Comparison of ENCODE assay signal across 1 cellular context in genomic region chr17:75526555-75527270, GRCh38.
TF ChIP-seq lines count a peak whose summit lies in the region.

No MANE protein-coding gene starts in this region.

TF ChIP-seq in GM12878, 131 proteins besides CTCF, POLR2A, EP300 and RAD21:
- TF ChIP-seq NFYA (IDR thresholded peaks at IDR 0.05; ENCODE audit: borderline replicate concordance, low read depth, low read length), result no peak
- TF ChIP-seq HSF1 (IDR thresholded peaks at IDR 0.05; ENCODE audit: low read depth, low read length), result no peak
- TF ChIP-seq FOXK2 (IDR thresholded peaks at IDR 0.05), result no peak
- TF ChIP-seq E4F1 (IDR thresholded peaks at IDR 0.05; ENCODE audit: borderline replicate concordance, partially characterized antibody), result no peak
- TF ChIP-seq CHD2 (IDR thresholded peaks at IDR 0.05; ENCODE audit: borderline replicate concordance, low read depth, low read length), result no peak
- TF ChIP-seq SKIL (IDR thresholded peaks at IDR 0.05; ENCODE audit: low read depth, poor library complexity, severe bottlenecking), result no peak
- no peak for TF ChIP-seq CREB1 (IDR thresholded peaks at IDR 0.05; ENCODE audit: low read depth)
- TF ChIP-seq RAD51 (IDR thresholded peaks at IDR 0.05), result no peak
- no peak for TF ChIP-seq SRF (IDR thresholded peaks at IDR 0.05; ENCODE audit: low read depth in 2 of 2, low read length in 2 of 2)
- TF ChIP-seq, protein P1, sequence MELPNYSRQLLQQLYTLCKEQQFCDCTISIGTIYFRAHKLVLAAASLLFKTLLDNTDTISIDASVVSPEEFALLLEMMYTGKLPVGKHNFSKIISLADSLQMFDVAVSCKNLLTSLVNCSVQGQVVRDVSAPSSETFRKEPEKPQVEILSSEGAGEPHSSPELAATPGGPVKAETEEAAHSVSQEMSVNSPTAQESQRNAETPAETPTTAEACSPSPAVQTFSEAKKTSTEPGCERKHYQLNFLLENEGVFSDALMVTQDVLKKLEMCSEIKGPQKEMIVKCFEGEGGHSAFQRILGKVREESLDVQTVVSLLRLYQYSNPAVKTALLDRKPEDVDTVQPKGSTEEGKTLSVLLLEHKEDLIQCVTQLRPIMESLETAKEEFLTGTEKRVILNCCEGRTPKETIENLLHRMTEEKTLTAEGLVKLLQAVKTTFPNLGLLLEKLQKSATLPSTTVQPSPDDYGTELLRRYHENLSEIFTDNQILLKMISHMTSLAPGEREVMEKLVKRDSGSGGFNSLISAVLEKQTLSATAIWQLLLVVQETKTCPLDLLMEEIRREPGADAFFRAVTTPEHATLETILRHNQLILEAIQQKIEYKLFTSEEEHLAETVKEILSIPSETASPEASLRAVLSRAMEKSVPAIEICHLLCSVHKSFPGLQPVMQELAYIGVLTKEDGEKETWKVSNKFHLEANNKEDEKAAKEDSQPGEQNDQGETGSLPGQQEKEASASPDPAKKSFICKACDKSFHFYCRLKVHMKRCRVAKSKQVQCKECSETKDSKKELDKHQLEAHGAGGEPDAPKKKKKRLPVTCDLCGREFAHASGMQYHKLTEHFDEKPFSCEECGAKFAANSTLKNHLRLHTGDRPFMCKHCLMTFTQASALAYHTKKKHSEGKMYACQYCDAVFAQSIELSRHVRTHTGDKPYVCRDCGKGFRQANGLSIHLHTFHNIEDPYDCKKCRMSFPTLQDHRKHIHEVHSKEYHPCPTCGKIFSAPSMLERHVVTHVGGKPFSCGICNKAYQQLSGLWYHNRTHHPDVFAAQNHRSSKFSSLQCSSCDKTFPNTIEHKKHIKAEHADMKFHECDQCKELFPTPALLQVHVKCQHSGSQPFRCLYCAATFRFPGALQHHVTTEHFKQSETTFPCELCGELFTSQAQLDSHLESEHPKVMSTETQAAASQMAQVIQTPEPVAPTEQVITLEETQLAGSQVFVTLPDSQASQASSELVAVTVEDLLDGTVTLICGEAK (IDR thresholded peaks at IDR 0.05; ENCODE audit: borderline replicate concordance), result no peak
- TF ChIP-seq IKZF2 (IDR thresholded peaks at IDR 0.05), result no peak
- TF ChIP-seq, protein P2, sequence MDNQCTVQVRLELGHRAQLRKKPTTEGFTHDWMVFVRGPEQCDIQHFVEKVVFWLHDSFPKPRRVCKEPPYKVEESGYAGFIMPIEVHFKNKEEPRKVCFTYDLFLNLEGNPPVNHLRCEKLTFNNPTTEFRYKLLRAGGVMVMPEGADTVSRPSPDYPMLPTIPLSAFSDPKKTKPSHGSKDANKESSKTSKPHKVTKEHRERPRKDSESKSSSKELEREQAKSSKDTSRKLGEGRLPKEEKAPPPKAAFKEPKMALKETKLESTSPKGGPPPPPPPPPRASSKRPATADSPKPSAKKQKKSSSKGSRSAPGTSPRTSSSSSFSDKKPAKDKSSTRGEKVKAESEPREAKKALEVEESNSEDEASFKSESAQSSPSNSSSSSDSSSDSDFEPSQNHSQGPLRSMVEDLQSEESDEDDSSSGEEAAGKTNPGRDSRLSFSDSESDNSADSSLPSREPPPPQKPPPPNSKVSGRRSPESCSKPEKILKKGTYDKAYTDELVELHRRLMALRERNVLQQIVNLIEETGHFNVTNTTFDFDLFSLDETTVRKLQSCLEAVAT (IDR thresholded peaks at IDR 0.05), result no peak
- TF ChIP-seq, protein P3, sequence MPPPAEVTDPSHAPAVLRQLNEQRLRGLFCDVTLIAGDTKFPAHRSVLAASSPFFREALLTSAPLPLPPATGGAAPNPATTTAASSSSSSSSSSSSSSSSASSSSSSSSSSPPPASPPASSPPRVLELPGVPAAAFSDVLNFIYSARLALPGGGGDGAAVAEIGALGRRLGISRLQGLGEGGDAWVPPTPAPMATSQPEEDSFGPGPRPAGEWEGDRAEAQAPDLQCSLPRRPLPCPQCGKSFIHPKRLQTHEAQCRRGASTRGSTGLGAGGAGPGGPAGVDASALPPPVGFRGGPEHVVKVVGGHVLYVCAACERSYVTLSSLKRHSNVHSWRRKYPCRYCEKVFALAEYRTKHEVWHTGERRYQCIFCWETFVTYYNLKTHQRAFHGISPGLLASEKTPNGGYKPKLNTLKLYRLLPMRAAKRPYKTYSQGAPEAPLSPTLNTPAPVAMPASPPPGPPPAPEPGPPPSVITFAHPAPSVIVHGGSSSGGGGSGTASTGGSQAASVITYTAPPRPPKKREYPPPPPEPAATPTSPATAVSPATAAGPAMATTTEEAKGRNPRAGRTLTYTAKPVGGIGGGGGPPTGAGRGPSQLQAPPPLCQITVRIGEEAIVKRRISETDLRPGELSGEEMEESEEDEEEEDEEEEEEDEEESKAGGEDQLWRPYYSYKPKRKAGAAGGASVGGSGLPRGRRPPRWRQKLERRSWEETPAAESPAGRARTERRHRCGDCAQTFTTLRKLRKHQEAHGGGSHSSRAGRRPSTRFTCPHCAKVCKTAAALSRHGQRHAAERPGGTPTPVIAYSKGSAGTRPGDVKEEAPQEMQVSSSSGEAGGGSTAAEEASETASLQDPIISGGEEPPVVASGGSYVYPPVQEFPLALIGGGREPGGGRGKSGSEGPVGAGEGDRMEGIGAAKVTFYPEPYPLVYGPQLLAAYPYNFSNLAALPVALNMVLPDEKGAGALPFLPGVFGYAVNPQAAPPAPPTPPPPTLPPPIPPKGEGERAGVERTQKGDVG (CRISPR knock-in tag; IDR thresholded peaks at IDR 0.05), result no peak
- TF ChIP-seq RBBP5 (conservative IDR thresholded peaks at IDR 0.05), result no peak
- TF ChIP-seq WRNIP1 (IDR thresholded peaks at IDR 0.05; ENCODE audit: borderline replicate concordance, low read depth, low read length), result no peak
- TF ChIP-seq RELB (IDR thresholded peaks at IDR 0.05; ENCODE audit: low read depth), result no peak
- no peak for TF ChIP-seq LARP7 (IDR thresholded peaks at IDR 0.05)
- no peak for TF ChIP-seq CHD4 (IDR thresholded peaks at IDR 0.05)
- TF ChIP-seq PBX3 (IDR thresholded peaks at IDR 0.05; ENCODE audit: insufficient replicate concordance, low read depth, low read length), result no peak
- TF ChIP-seq ZNF24 (IDR thresholded peaks at IDR 0.05), result no peak
